ENCODE assay signal across 32 cellular contexts in the genomic region with DNA sequence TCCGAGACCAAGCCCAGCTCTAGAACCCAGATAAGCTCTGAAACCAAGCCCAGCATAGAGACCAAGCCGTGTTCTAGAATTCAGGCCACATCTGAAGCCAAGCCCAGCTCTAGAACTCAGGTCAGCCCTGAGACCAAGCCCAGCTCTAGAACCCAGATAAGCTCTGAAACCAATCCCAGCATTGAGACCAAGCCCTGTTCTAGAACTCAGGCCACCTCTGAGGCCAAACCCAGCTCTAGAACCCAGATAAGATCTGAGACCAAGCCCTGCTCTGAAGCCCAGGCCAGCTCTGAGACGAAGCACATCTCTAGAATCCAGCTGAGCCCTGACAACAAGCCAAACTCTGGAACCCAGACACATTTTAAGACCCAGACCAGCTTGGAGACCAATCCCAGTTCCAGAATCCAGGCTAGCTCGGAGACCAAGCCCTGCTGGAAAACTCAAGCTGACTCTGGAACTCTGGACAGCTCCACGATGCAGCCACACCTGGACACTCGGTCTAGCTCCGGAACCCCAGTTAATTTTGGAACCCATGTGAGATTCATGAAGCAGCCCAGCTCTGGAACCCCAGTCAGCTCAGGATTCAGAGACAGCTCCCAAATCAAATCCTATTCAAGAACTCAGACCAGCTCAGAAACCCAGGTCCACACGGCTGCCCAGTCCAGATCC. TPM values are rescaled to one million over a fixed set of nuclear protein-coding genes. Genes with fewer than 3 reads are reported as not detected.
"Had no signal": no experiment of that assay in that cellular context is flagged by ENCODE, and none has a peak within 500 bp of the region (broad histone marks: within the 10 kb centered on the region; RNA-seq: fewer than 3 reads in every experiment).

No MANE protein-coding gene starts in this region.

- H3K4me3 ChIP-seq: adrenal gland, breast epithelium, cardiac muscle cell, colonic mucosa had no signal

- DNase-seq: activated CD4-positive, alpha-beta T cell treated with anti-CD3 and anti-CD28 coated beads for 1 hour; activated CD4-positive, alpha-beta T cell treated with anti-CD3 and anti-CD28 coated beads for 4 hours; activated CD4-positive, alpha-beta T cell treated with anti-CD3 and anti-CD28 coated beads, Interleukin-2, amount 50 U/mL, for 1 hour; activated CD4-positive, alpha-beta T cell treated with anti-CD3 and anti-CD28 coated beads, Interleukin-2, amount 50 U/mL, for 48 hours; activated CD8-positive, alpha-beta memory T cell treated with anti-CD3 and anti-CD28 coated beads for 24 hours; activated CD8-positive, alpha-beta T cell treated with anti-CD3 and anti-CD28 coated beads for 36 hours; activated effector memory CD4-positive, alpha-beta T cell treated with anti-CD3 and anti-CD28 coated beads, Interleukin-2, amount 50 U/mL, for 16 hours; activated naive CD4-positive, alpha-beta T cell treated with anti-CD3 and anti-CD28 coated beads for 36 hours; activated naive CD8-positive, alpha-beta T cell treated with anti-CD3 and anti-CD28 coated beads for 36 hours; activated naive CD8-positive, alpha-beta T cell treated with anti-CD3 and anti-CD28 coated beads, Interleukin-2, amount 50 U/mL, for 24 hours; activated T-cell treated with anti-CD3 and anti-CD28 coated beads, Interleukin-2, amount 50 U/mL, for 48 hours; adrenal gland; amygdala; aorta; central memory CD4-positive, alpha-beta T cell; cerebellar nuclear complex; colonic mucosa; effector CD8-positive, alpha-beta T cell; foreskin fibroblast; head of caudate nucleus; T-helper 2 cell had no signal

- H3K9me3 ChIP-seq: adrenal gland, breast epithelium, colonic mucosa had no signal

- ATAC-seq: activated CD8-positive, alpha-beta T cell treated with anti-CD3 and anti-CD28 coated beads for 36 hours; activated naive CD8-positive, alpha-beta T cell treated with anti-CD3 and anti-CD28 coated beads, Interleukin-2, amount 50 U/mL, for 24 hours; esophagus mucosa; WTC11 had no signal

- FAIRE-seq: endometrium, frontal cortex had no signal

- H3K4me1 ChIP-seq: adrenal gland, breast epithelium, colonic mucosa had no signal

- H3K27me3 ChIP-seq: adrenal gland, colonic mucosa had no signal

- H3K4me3 Mint-ChIP-seq: activated CD8-positive, alpha-beta T cell treated with anti-CD3 and anti-CD28 coated beads for 36 hours; activated naive CD4-positive, alpha-beta T cell treated with anti-CD3 and anti-CD28 coated beads for 36 hours; activated naive CD4-positive, alpha-beta T cell treated with anti-CD3 and anti-CD28 coated beads, Interleukin-2, amount 50 U/mL, for 24 hours; activated naive CD8-positive, alpha-beta T cell treated with anti-CD3 and anti-CD28 coated beads for 36 hours; activated naive CD8-positive, alpha-beta T cell treated with anti-CD3 and anti-CD28 coated beads, Interleukin-2, amount 50 U/mL, for 24 hours; activated T-helper 1 cell treated with anti-CD3 and anti-CD28 coated beads, Interleukin-12 subunit alpha, Interleukin-12 subunit beta, Interleukin-2, Interleukin-4 antibody, amounts not matched to agents 30 ng/mL and 10 ng/mL and 1 ng/mL, durations not matched to agents 14 hours and 24 hours and 36 hours; brain; WTC11 had no signal

- H3K27me3 Mint-ChIP-seq: activated CD8-positive, alpha-beta T cell treated with anti-CD3 and anti-CD28 coated beads for 36 hours; activated naive CD4-positive, alpha-beta T cell treated with anti-CD3 and anti-CD28 coated beads, Interleukin-2, amount 50 U/mL, for 24 hours; activated naive CD8-positive, alpha-beta T cell treated with anti-CD3 and anti-CD28 coated beads for 36 hours; activated naive CD8-positive, alpha-beta T cell treated with anti-CD3 and anti-CD28 coated beads, Interleukin-2, amount 50 U/mL, for 24 hours had no signal

- H3K36me3 Mint-ChIP-seq: activated naive CD4-positive, alpha-beta T cell treated with anti-CD3 and anti-CD28 coated beads, Interleukin-2, amount 50 U/mL, for 24 hours; activated naive CD8-positive, alpha-beta T cell treated with anti-CD3 and anti-CD28 coated beads for 36 hours; brain had no signal

- H3K9me3 Mint-ChIP-seq: activated CD8-positive, alpha-beta T cell treated with anti-CD3 and anti-CD28 coated beads for 36 hours; activated naive CD4-positive, alpha-beta T cell treated with anti-CD3 and anti-CD28 coated beads for 36 hours; activated naive CD4-positive, alpha-beta T cell treated with anti-CD3 and anti-CD28 coated beads, Interleukin-2, amount 50 U/mL, for 24 hours; activated naive CD8-positive, alpha-beta T cell treated with anti-CD3 and anti-CD28 coated beads for 36 hours; activated naive CD8-positive, alpha-beta T cell treated with anti-CD3 and anti-CD28 coated beads, Interleukin-2, amount 50 U/mL, for 24 hours; activated T-helper 1 cell treated with anti-CD3 and anti-CD28 coated beads, Interleukin-12 subunit alpha, Interleukin-12 subunit beta, Interleukin-2, Interleukin-4 antibody, amounts not matched to agents 30 ng/mL and 10 ng/mL and 1 ng/mL, durations not matched to agents 14 hours and 24 hours and 36 hours had no signal

- H3K36me3 ChIP-seq: breast epithelium, cardiac muscle cell, colonic mucosa had no signal

- H3K27ac Mint-ChIP-seq: activated CD8-positive, alpha-beta T cell treated with anti-CD3 and anti-CD28 coated beads for 36 hours; activated naive CD4-positive, alpha-beta T cell treated with anti-CD3 and anti-CD28 coated beads for 36 hours; activated naive CD4-positive, alpha-beta T cell treated with anti-CD3 and anti-CD28 coated beads, Interleukin-2, amount 50 U/mL, for 24 hours; activated naive CD8-positive, alpha-beta T cell treated with anti-CD3 and anti-CD28 coated beads for 36 hours; activated naive CD8-positive, alpha-beta T cell treated with anti-CD3 and anti-CD28 coated beads, Interleukin-2, amount 50 U/mL, for 24 hours; activated T-helper 1 cell treated with anti-CD3 and anti-CD28 coated beads, Interleukin-12 subunit alpha, Interleukin-12 subunit beta, Interleukin-2, Interleukin-4 antibody, amounts not matched to agents 30 ng/mL and 10 ng/mL and 1 ng/mL, durations not matched to agents 14 hours and 24 hours and 36 hours; activated T-helper 2 cell treated with anti-CD3 and anti-CD28 coated beads, Interferon-gamma antibody, Interleukin-2, Interleukin-4, amounts not matched to agents 10 μg/mL and 5 μg/mL and 100 μg/mL, durations not matched to agents 14 hours and 24 hours and 36 hours; brain; WTC11 had no signal

- H3K27ac ChIP-seq: breast epithelium, cardiac muscle cell, colonic mucosa had no signal

- H3K4me1 Mint-ChIP-seq: activated naive CD4-positive, alpha-beta T cell treated with anti-CD3 and anti-CD28 coated beads, Interleukin-2, amount 50 U/mL, for 24 hours; activated naive CD8-positive, alpha-beta T cell treated with anti-CD3 and anti-CD28 coated beads, Interleukin-2, amount 50 U/mL, for 24 hours; brain; WTC11 had no signal

RNA-seq across cellular contexts. Expression of gene GIPC3, which starts 5.8 kb away (rescaled TPM):
- total RNA-seq: epithelial cell of proximal tubule had no signal
